8 cellular contexts compared by ENCODE assay signal in genomic region chr11:2533642-2534115, GRCh38.
DNase-seq lines count a peak whose midpoint lies in the region; ATAC-seq and TF ChIP-seq lines count a peak whose summit lies in the region.

No MANE protein-coding gene starts in this region.

- TF ChIP-seq CTCF in AG04450 (IDR thresholded peaks at IDR 0.05; ENCODE audit: low read depth, low read length), result no peak
- TF ChIP-seq CTCF in epithelial cell of esophagus (IDR thresholded peaks at IDR 0.05; ENCODE audit: insufficient read depth, low read depth, low read length, missing control alignments), result no peak
- TF ChIP-seq CTCF in vagina (IDR thresholded peaks at IDR 0.05), result no peak

- CTCF ChIA-PET in AG04450 (lab: Charles Lee), result interaction anchor here (0.7 to 7.0 kb wide), 13 partner anchors 10 to 490 kb away, joined by 3 to 403 read pairs (median 5); partner anchors contain the start of genes CDKN1C, PHLDA2 and TSSC4

- intact Hi-C loops in vagina (cut with DNase I), result loop anchor here (2.0 to 10.0 kb wide), 2 partner anchors 329 to 357 kb away; no protein-coding TSS in a partner anchor

- peaks cover 2% of the 10 kb centered on the region for H3K27me3 ChIP-seq in AG04450 (ENCODE audit: control insufficient read depth, insufficient read depth, low read length)
- peaks cover 2% of the 10 kb centered on the region; the same call in 1 of the 2 replicates for H3K27me3 ChIP-seq in H7 (ENCODE audit: control insufficient read depth, insufficient read depth, low read length)
- no peaks in the 10 kb centered on the region for H3K27me3 ChIP-seq in vagina

- H3K36me3 ChIP-seq in H7 (replicated peaks; ENCODE audit: control insufficient read depth, insufficient read depth, low read length) (no peaks in the 10 kb centered on the region), vagina (no peaks in the 10 kb centered on the region)

- TF ChIP-seq POLR2A in vagina (IDR thresholded peaks at IDR 0.05), result no peak

- DNase-seq in AG04450 (ENCODE audit: low read depth, low spot score), result peak; percentile 86
- peak; percentile 96 for DNase-seq in H7
- DNase-seq in SKM-1 treated with dmso at 0.1 percent for 144 hours (lab: John Stamatoyannopoulos, UW; ENCODE audit: unreplicated experiment), result peak; percentile 76
- peak; percentile 86 for DNase-seq in epithelial cell of esophagus (ENCODE audit: low read depth)
- DNase-seq in myocyte (ENCODE audit: low read depth), result peak; percentile 96
- no peak for DNase-seq in vagina (ENCODE audit: extremely low spot score in 2 of 2)

- 0 out of 2 replicates have a peak overlapping the region, but pooled peaks have one; percentile 31 for H3K4me3 ChIP-seq in AG04450 (ENCODE audit: low read depth, low read length)
- no peak overlapping the region for H3K4me3 ChIP-seq in H7 (ENCODE audit: insufficient read depth, low read depth, low read length)
- no peak overlapping the region for H3K4me3 ChIP-seq in epithelial cell of esophagus (ENCODE audit: low read length)
- H3K4me3 ChIP-seq in vagina, result no peak overlapping the region

- H3K4me1 ChIP-seq in vagina, result peaks cover 16% of the 10 kb centered on the region

- ATAC-seq in GM19463 (IDR thresholded peaks at IDR 0.05; ENCODE audit: unreplicated experiment), result no peak
- ATAC-seq in HG03108 (IDR thresholded peaks at IDR 0.05; ENCODE audit: unreplicated experiment), result no peak

- no peaks in the 10 kb centered on the region; the same call in 1 of the 2 replicates for H3K9me3 ChIP-seq in AG04450 (ENCODE audit: control insufficient read depth, insufficient read depth, low read length)
- no peaks in the 10 kb centered on the region for H3K9me3 ChIP-seq in vagina

- peak overlapping the region; percentile 97 for H3K27ac ChIP-seq in AG04450 (ENCODE audit: low read depth, low read length)
- peak overlapping the region; percentile 65 for H3K27ac ChIP-seq in vagina

- POLR2A ChIA-PET in AG04450 (lab: Yijun Ruan, JAX), result interaction anchor here (0.6 to 3.4 kb wide), 7 partner anchors 156 to 395 kb away, joined by 3 to 46 read pairs (median 7); partner anchors contain the start of genes CDKN1C, KCNQ1OT1 and PHLDA2

Comparison
In these comparisons a context has a peak if more than half of its experiments do, and no peak if none do; other contexts are left out.
1. DNase-seq: peak in AG04450 (single experiment), H7 (single experiment), SKM-1 treated with dmso at 0.1 percent for 144 hours (single experiment), epithelial cell of esophagus (single experiment) and myocyte (single experiment); none in vagina (0 of 2).